16 cellular contexts compared by ENCODE assay signal in the genomic region with DNA sequence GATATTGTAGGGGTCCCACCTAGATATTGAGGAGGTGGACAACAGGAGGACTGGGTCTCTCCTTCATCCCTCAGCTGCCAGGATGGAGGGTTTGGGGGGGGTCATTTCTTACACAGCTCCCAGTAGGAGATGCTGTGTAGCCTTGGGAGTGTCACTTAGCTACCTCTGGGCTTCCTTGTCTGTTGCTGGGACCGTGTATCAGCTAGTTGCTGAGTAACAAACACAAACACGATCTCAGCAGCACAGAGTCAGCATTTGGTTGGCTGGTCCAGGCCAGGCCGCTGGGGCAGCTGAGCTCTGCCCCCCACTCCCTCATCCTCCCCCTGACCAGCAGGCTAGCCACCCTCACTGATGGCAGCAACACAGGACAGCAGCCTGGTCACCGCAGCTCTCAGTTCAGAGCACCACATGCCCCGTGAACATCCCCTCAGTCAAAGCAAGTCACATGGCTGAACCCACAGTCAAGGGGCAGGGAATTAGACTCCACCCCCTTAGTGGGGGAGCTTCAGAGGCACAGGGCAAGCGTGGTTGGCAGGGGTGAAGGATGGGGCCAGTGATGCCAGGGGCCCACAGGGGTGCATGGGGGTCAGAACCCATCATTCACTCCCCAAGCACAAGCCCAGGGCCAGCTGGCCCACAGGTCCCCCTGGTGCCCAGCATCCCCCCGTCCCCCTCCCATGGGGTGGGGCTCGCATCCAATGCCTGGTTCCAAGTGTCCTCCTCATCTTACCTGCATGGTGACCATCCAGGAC.
"Had no signal": no experiment of that assay in that cellular context is flagged by ENCODE, and none has a peak within 500 bp of the region (broad histone marks: within the 10 kb centered on the region; RNA-seq: fewer than 3 reads in every experiment).

No MANE protein-coding gene starts in this region.

- ATAC-seq: foreskin keratinocyte; naive thymus-derived CD4-positive, alpha-beta T cell had no signal

- H3K27me3 ChIP-seq: ascending aorta had no signal

- H3K27ac ChIP-seq: ascending aorta, foreskin keratinocyte, neutrophil, prostate gland, WERI-Rb-1 had no signal

- H3K4me3 ChIP-seq: ascending aorta, prostate gland had no signal

- H3K4me3 Mint-ChIP-seq: naive thymus-derived CD4-positive, alpha-beta T cell; stimulated activated naive CD8-positive, alpha-beta T cell treated with anti-CD3 and anti-CD28 coated beads, Interleukin-15, Interleukin-2, amounts not matched to agents 100 ng/mL and 50 ng/mL, for 24 hours had no signal

- H3K36me3 ChIP-seq: ascending aorta, neutrophil, prostate gland, WERI-Rb-1 had no signal

- H3K4me1 ChIP-seq: ascending aorta, foreskin keratinocyte, prostate gland had no signal

- H3K9me3 ChIP-seq: ascending aorta, neutrophil, prostate gland had no signal

- H3K9me3 Mint-ChIP-seq: stimulated activated naive CD8-positive, alpha-beta T cell treated with anti-CD3 and anti-CD28 coated beads, Interleukin-15, Interleukin-2, amounts not matched to agents 100 ng/mL and 50 ng/mL, for 24 hours had no signal

- H3K27ac Mint-ChIP-seq: naive thymus-derived CD4-positive, alpha-beta T cell; stimulated activated naive CD8-positive, alpha-beta T cell treated with anti-CD3 and anti-CD28 coated beads, Interleukin-15, Interleukin-2, amounts not matched to agents 100 ng/mL and 50 ng/mL, for 24 hours had no signal

- FAIRE-seq: bronchial epithelial cell, keratinocyte, urothelium cell line had no signal

- DNase-seq: activated CD4-positive, alpha-beta T cell treated with anti-CD3 and anti-CD28 coated beads for 48 hours; activated gamma-delta T cell treated with Interleukin-2 at 50 U/mL for 16 hours; activated T-cell treated with anti-CD3 and anti-CD28 coated beads, Interleukin-2, amount 50 U/mL, for 48 hours; foreskin keratinocyte; midbrain; naive thymus-derived CD4-positive, alpha-beta T cell; stimulated activated CD4-positive, alpha-beta T cell treated with anti-CD3 and anti-CD28 coated beads, Interleukin-2, amount 100 ng/mL, for 48 hours; T-helper 1 cell had no signal
